1 cellular context compared by ENCODE assay signal in the genomic region with DNA sequence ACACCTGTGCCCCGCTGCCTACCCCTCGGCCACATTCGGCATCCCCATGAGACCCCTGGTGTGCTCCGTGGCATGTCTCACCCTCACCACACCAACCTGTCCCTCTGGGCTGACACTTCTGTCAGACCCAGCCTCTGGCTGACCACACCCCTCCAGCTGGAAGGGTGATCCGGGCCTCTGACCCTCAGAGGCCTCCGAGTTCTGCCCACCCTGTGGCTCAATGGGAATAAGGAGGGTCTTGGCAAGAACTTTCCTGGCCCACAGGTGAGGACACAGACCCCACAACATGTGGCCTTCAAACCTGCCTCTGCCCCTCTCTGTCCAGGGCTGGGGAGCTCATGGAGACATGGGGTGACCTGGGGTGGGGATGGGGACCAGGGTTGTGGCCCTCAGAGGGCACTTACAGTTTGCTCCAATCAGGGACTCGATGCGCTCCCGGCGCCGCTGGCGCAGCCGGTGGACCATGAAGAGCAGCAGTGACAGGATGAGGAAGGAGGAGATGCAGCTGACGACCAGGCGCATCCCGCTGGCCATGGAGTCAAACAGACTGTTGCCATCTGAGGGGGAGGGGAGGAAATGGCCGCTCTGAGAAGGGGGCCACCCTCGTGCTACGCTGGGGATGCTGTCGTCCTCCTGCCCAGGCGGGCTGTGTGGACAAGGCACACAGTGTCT.
TF ChIP-seq lines count a peak whose summit lies in the region.

No MANE protein-coding gene starts in this region.

TF ChIP-seq in HepG2, 621 proteins besides CTCF, POLR2A, EP300 and RAD21 (continued from another document):
- TF ChIP-seq, protein P1, sequence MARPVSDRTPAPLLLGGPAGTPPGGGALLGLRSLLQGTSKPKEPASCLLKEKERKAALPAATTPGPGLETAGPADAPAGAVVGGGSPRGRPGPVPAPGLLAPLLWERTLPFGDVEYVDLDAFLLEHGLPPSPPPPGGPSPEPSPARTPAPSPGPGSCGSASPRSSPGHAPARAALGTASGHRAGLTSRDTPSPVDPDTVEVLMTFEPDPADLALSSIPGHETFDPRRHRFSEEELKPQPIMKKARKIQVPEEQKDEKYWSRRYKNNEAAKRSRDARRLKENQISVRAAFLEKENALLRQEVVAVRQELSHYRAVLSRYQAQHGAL (CRISPR knock-in tag; IDR thresholded peaks at IDR 0.05; ENCODE audit: not compliant biosample characterization) = no peak
